In the genomic region with DNA sequence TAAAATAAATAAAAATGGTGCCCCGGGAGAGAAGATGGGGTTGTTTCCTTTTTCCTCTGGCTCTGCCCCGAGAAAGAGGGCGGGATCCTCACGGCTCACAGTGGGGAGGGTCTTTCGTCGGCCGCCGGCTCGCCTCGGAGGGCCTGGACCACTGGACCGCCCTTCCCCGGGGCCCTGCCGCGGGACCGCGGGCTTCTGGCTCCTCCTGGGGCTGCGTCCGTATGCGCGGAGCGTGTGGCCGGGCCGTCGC, we compare ENCODE assay signal across 8 cellular contexts. TPM values are rescaled to one million over a fixed set of nuclear protein-coding genes. Genes with fewer than 3 reads are reported as not detected.
A peak's percentile ranks its signal among the peaks of the same experiment; 100 is the strongest.
DNase-seq lines count a peak whose midpoint lies in the region; ATAC-seq, FAIRE-seq and TF ChIP-seq lines count a peak whose summit lies in the region.

No MANE protein-coding gene starts in this region.

- H3K27ac Mint-ChIP-seq in glutamatergic neuron (ENCODE audit: unreplicated experiment), result peak overlapping the region; percentile 89

- H3K27ac ChIP-seq in OCI-LY7 (ENCODE audit: low read depth, low read length, poor library complexity, severe bottlenecking), result peak overlapping the region; percentile 90

- peaks cover 25% of the 10 kb centered on the region for H3K4me1 ChIP-seq in OCI-LY7 (ENCODE audit: insufficient read depth, low read length, poor library complexity, severe bottlenecking)

- TF ChIP-seq CTCF in AG10803 (conservative IDR thresholded peaks at IDR 0.05; ENCODE audit: low read length) (no peak), OCI-LY7 (conservative IDR thresholded peaks at IDR 0.05; ENCODE audit: low read length) (no peak), glutamatergic neuron (IDR thresholded peaks at IDR 0.05; ENCODE audit: partially characterized antibody, unreplicated experiment) (no peak)

- peak overlapping the region; percentile 65 for H3K4me3 ChIP-seq in AG10803 (ENCODE audit: low read length)
- peak overlapping the region; percentile 85 for H3K4me3 ChIP-seq in OCI-LY7 (ENCODE audit: low read depth, low read length, poor library complexity, severe bottlenecking)

- peaks cover 6% of the 10 kb centered on the region for H3K27me3 Mint-ChIP-seq in glutamatergic neuron (ENCODE audit: unreplicated experiment)

- intact Hi-C loops in OCI-LY7 (cut with micrococcal nuclease; ENCODE audit: unreplicated experiment), result loop anchor here (1.0 to 10.0 kb wide), 5 partner anchors 17 to 1029 kb away; a partner anchor contains a TSS

- no peak for FAIRE-seq in urothelium cell line (lab: Jason Lieb, UNC)

- peaks cover 20% of the 10 kb centered on the region for H3K9me3 Mint-ChIP-seq in glutamatergic neuron (ENCODE audit: unreplicated experiment)

- H2AFZ ChIP-seq in OCI-LY7 (ENCODE audit: low read length), result no peak overlapping the region

- peak overlapping the region; percentile 91 for H3K4me3 Mint-ChIP-seq in glutamatergic neuron (ENCODE audit: unreplicated experiment)

- H3K9me2 ChIP-seq in OCI-LY7 (ENCODE audit: insufficient read depth, low read length), result no peaks in the 10 kb centered on the region

- no peaks in the 10 kb centered on the region for H4K20me1 ChIP-seq in OCI-LY7 (ENCODE audit: insufficient read depth, low read length)

- no peaks in the 10 kb centered on the region for H3K36me3 ChIP-seq in OCI-LY7 (ENCODE audit: insufficient read depth, low read length)

- peaks cover 23% of the 10 kb centered on the region for H3K4me1 Mint-ChIP-seq in glutamatergic neuron (ENCODE audit: low read depth, unreplicated experiment)

- CTCF ChIA-PET in OCI-LY7 (lab: Charles Lee; ENCODE audit: unreplicated experiment), result no interaction called here

- peak; percentile 32 for ATAC-seq in GM21717 (IDR thresholded peaks at IDR 0.05; ENCODE audit: unreplicated experiment)
- ATAC-seq in GM19467 (IDR thresholded peaks at IDR 0.05; ENCODE audit: unreplicated experiment), result no peak
- ATAC-seq in HG02610 (IDR thresholded peaks at IDR 0.05; ENCODE audit: unreplicated experiment), result no peak

- POLR2A ChIA-PET in OCI-LY7 (lab: Charles Lee), result interaction anchor here (1.2 to 3.6 kb wide), 7 partner anchors 10 to 115 kb away, joined by 4 to 27 read pairs (median 10); no protein-coding TSS in a partner anchor

- no peaks in the 10 kb centered on the region for H3K36me3 Mint-ChIP-seq in glutamatergic neuron (ENCODE audit: unreplicated experiment)

- peaks cover 69% of the 10 kb centered on the region for H3K79me2 ChIP-seq in OCI-LY7 (ENCODE audit: insufficient read depth, low read depth, low read length)

- DNase-seq in AG10803 (ENCODE audit: low read depth), result no peak
- no peak for DNase-seq in OCI-LY7 (ENCODE audit: low spot score)
- peak; percentile 61 for DNase-seq in glutamatergic neuron
- peak; percentile 56 for DNase-seq in urothelium cell line (ENCODE audit: low spot score)
- no peak for DNase-seq in activated CD4-positive, alpha-beta T cell treated with anti-CD3 and anti-CD28 coated beads for 48 hours

- H3K4me2 ChIP-seq in OCI-LY7 (ENCODE audit: low read length), result peak overlapping the region; percentile 100

- no TSS peak for BruUV-seq in OCI-LY7 (replicated peaks; lab: Mats Ljungman, UMichigan)

- no peaks in the 10 kb centered on the region for H3K9me3 ChIP-seq in OCI-LY7 (ENCODE audit: low read length)

RNA-seq across cellular contexts. Expression of a gene that starts 3.5 kb away (rescaled TPM):
- 41.1 and 48.7 TPM in 2 replicates for total RNA-seq in OCI-LY7 (2014; rRNA removed; shearing (Covaris generic))
- total RNA-seq in OCI-LY7 (2022) (94.3 and 108 TPM in 2 replicates), glutamatergic neuron (ENCODE audit: unreplicated experiment) (47.0 TPM)

RNA-seq across cellular contexts. Expression of a gene that starts 58.0 kb away (rescaled TPM):
- total RNA-seq in OCI-LY7 (2014; rRNA removed; shearing (Covaris generic)), result 41.4 and 44.9 TPM in 2 replicates
- 129 TPM in 2 replicates for total RNA-seq in OCI-LY7 (2022)
- total RNA-seq in glutamatergic neuron (ENCODE audit: unreplicated experiment), result 108 TPM

Comparison
In these comparisons a context has a peak if more than half of its experiments do, and no peak if none do; other contexts are left out.
1. DNase-seq: peak in glutamatergic neuron (single experiment) and urothelium cell line (single experiment); none in AG10803 (single experiment), OCI-LY7 (single experiment) and activated CD4-positive, alpha-beta T cell treated with anti-CD3 and anti-CD28 coated beads for 48 hours (single experiment).